19 cellular contexts compared by ENCODE assay signal in genomic region chr5:137665678-137666077, GRCh38.
DNase-seq lines count a peak whose midpoint lies in the region; ATAC-seq and TF ChIP-seq lines count a peak whose summit lies in the region.
"Had no signal": no experiment of that assay in that cellular context is flagged by ENCODE, and none has a peak within 500 bp of the region (broad histone marks: within the 10 kb centered on the region; RNA-seq: fewer than 3 reads in every experiment).

No MANE protein-coding gene starts in this region.

- intact Hi-C loops in activated naive CD4-positive, alpha-beta T cell treated with anti-CD3 and anti-CD28 coated beads for 36 hours (cut with micrococcal nuclease) = loop anchor here (1.0 to 10.0 kb wide), 2 partner anchors 72 to 469 kb away; partner anchors contain the start of gene NME5
- intact Hi-C loops in sciatic nerve (cut with DNase I) = no loop called here

- no peak overlapping the region for H3K4me3 Mint-ChIP-seq in activated naive CD4-positive, alpha-beta T cell treated with anti-CD3 and anti-CD28 coated beads for 36 hours
- no peak overlapping the region for H3K4me3 Mint-ChIP-seq in central memory CD8-positive, alpha-beta T cell
- H3K4me3 Mint-ChIP-seq in stimulated activated memory B cell treated with anti-CD40 and anti-IgM and Interleukin-4, amounts not matched to agents 10 μg/mL and 1 μg/mL and 100 μg/mL, for 72 hours = no peak overlapping the region
- H3K4me3 Mint-ChIP-seq: activated CD4-positive, alpha-beta memory T cell treated with anti-CD3 and anti-CD28 coated beads for 36 hours; activated T-helper 1 cell treated with anti-CD3 and anti-CD28 coated beads, Interleukin-12 subunit alpha, Interleukin-12 subunit beta, Interleukin-2, Interleukin-4 antibody, amounts not matched to agents 30 ng/mL and 10 ng/mL and 1 ng/mL, durations not matched to agents 14 hours and 24 hours and 36 hours; endodermal cell had no signal

- H3K27me3 ChIP-seq in MG63 = peaks cover 5% of the 10 kb centered on the region; the same call in 1 of the 2 replicates
- H3K27me3 ChIP-seq: BLaER1 treated with 17β-estradiol and CSF1 and Interleukin-3, amounts not matched to agents 10 nM and 100 nM had no signal

- peak overlapping the region; percentile 25 for H3K27ac Mint-ChIP-seq in activated naive CD4-positive, alpha-beta T cell treated with anti-CD3 and anti-CD28 coated beads for 36 hours
- H3K27ac Mint-ChIP-seq in activated naive CD4-positive, alpha-beta T cell treated with anti-CD3 and anti-CD28 coated beads, Interleukin-2, amount 50 U/mL, for 72 hours = peak overlapping the region in 1 of 2 donors; percentile 70
- peak overlapping the region; percentile 65 for H3K27ac Mint-ChIP-seq in central memory CD8-positive, alpha-beta T cell (ENCODE audit: low read depth)
- peak overlapping the region; percentile 79 for H3K27ac Mint-ChIP-seq in stimulated activated memory B cell treated with anti-CD40 and anti-IgM and Interleukin-4, amounts not matched to agents 10 μg/mL and 1 μg/mL and 100 μg/mL, for 72 hours
- H3K27ac Mint-ChIP-seq: endodermal cell had no signal

- H3K9me3 Mint-ChIP-seq in activated naive CD4-positive, alpha-beta T cell treated with anti-CD3 and anti-CD28 coated beads for 36 hours = no peaks in the 10 kb centered on the region
- H3K9me3 Mint-ChIP-seq in activated naive CD4-positive, alpha-beta T cell treated with anti-CD3 and anti-CD28 coated beads, Interleukin-2, amount 50 U/mL, for 72 hours = no peaks in the 10 kb centered on the region
- H3K9me3 Mint-ChIP-seq in central memory CD8-positive, alpha-beta T cell = no peaks in the 10 kb centered on the region
- no peaks in the 10 kb centered on the region for H3K9me3 Mint-ChIP-seq in stimulated activated memory B cell treated with anti-CD40 and anti-IgM and Interleukin-4, amounts not matched to agents 10 μg/mL and 1 μg/mL and 100 μg/mL, for 72 hours
- H3K9me3 Mint-ChIP-seq: activated CD4-positive, alpha-beta memory T cell treated with anti-CD3 and anti-CD28 coated beads for 36 hours; activated T-helper 1 cell treated with anti-CD3 and anti-CD28 coated beads, Interleukin-12 subunit alpha, Interleukin-12 subunit beta, Interleukin-2, Interleukin-4 antibody, amounts not matched to agents 30 ng/mL and 10 ng/mL and 1 ng/mL, durations not matched to agents 14 hours and 24 hours and 36 hours; endodermal cell had no signal

- TF ChIP-seq CTCF in HEK293 (tag by site-specific recombination; IDR thresholded peaks at IDR 0.05) = no peak

- 0 out of 2 replicates have a peak, but pooled peaks cover 2% of the 10 kb centered on the region for H3K4me1 ChIP-seq in HEK293 (ENCODE audit: control insufficient read depth, insufficient read depth, low read length)
- H3K4me1 ChIP-seq: BLaER1 treated with 17β-estradiol and CSF1 and Interleukin-3, amounts not matched to agents 10 nM and 100 nM had no signal

- H3K36me3 ChIP-seq in HEK293 (ENCODE audit: control insufficient read depth in 2 of 2, insufficient read depth in 1 of 2, low read length in 2 of 2) (no peaks in the 10 kb centered on the region), MG63 (no peaks in the 10 kb centered on the region)
- H3K36me3 ChIP-seq: BLaER1 treated with 17β-estradiol and CSF1 and Interleukin-3, amounts not matched to agents 10 nM and 100 nM; lower lobe of right lung had no signal

- H3K9me3 ChIP-seq in HEK293 (ENCODE audit: control insufficient read depth, insufficient read depth, low read depth, low read length) = no peaks in the 10 kb centered on the region
- H3K9me3 ChIP-seq in MG63 = no peaks in the 10 kb centered on the region
- H3K9me3 ChIP-seq: BLaER1 treated with 17β-estradiol and CSF1 and Interleukin-3, amounts not matched to agents 10 nM and 100 nM; lower lobe of right lung had no signal

- H3K36me3 Mint-ChIP-seq in activated naive CD4-positive, alpha-beta T cell treated with anti-CD3 and anti-CD28 coated beads for 36 hours (ENCODE audit: low read depth) = no peaks in the 10 kb centered on the region
- H3K36me3 Mint-ChIP-seq in activated naive CD4-positive, alpha-beta T cell treated with anti-CD3 and anti-CD28 coated beads, Interleukin-2, amount 50 U/mL, for 72 hours = peaks cover 0 to 6% of the 10 kb centered on the region in 2 donors
- H3K36me3 Mint-ChIP-seq in central memory CD8-positive, alpha-beta T cell (ENCODE audit: insufficient read depth) = peaks cover 3% of the 10 kb centered on the region
- no peaks in the 10 kb centered on the region for H3K36me3 Mint-ChIP-seq in stimulated activated memory B cell treated with anti-CD40 and anti-IgM and Interleukin-4, amounts not matched to agents 10 μg/mL and 1 μg/mL and 100 μg/mL, for 72 hours
- H3K36me3 Mint-ChIP-seq: activated CD4-positive, alpha-beta memory T cell treated with anti-CD3 and anti-CD28 coated beads for 36 hours had no signal

- no peaks in the 10 kb centered on the region for H3K27me3 Mint-ChIP-seq in activated naive CD4-positive, alpha-beta T cell treated with anti-CD3 and anti-CD28 coated beads for 36 hours (ENCODE audit: low read depth)
- no peaks in the 10 kb centered on the region for H3K27me3 Mint-ChIP-seq in central memory CD8-positive, alpha-beta T cell
- H3K27me3 Mint-ChIP-seq in stimulated activated memory B cell treated with anti-CD40 and anti-IgM and Interleukin-4, amounts not matched to agents 10 μg/mL and 1 μg/mL and 100 μg/mL, for 72 hours = no peaks in the 10 kb centered on the region
- H3K27me3 Mint-ChIP-seq: activated CD4-positive, alpha-beta memory T cell treated with anti-CD3 and anti-CD28 coated beads for 36 hours had no signal

- H3K4me3 ChIP-seq in HEK293 (ENCODE audit: low read depth, low read length) = no peak overlapping the region
- H3K4me3 ChIP-seq in MG63 = no peak overlapping the region
- H3K4me3 ChIP-seq: BLaER1 treated with 17β-estradiol and CSF1 and Interleukin-3, amounts not matched to agents 10 nM and 100 nM; lower lobe of right lung had no signal

- POLR2A ChIA-PET in HEK293 (lab: Yijun Ruan, JAX) = interaction anchor here (1.4 kb wide), 1 partner anchor 77 kb away, joined by 7 read pairs; no protein-coding TSS in a partner anchor

- no peak overlapping the region for H3K27ac ChIP-seq in HEK293 (ENCODE audit: extremely low read depth, low read depth, low read length)
- H3K27ac ChIP-seq: BLaER1 treated with 17β-estradiol and CSF1 and Interleukin-3, amounts not matched to agents 10 nM and 100 nM; lower lobe of right lung; VCaP had no signal

- no peak for ATAC-seq in activated naive CD4-positive, alpha-beta T cell treated with anti-CD3 and anti-CD28 coated beads, Interleukin-2, amount 50 U/mL, for 72 hours
- ATAC-seq in central memory CD8-positive, alpha-beta T cell (replicated peaks; ENCODE audit: extremely low read depth, poor library complexity, severe bottlenecking) = no peak
- no peak for ATAC-seq in stimulated activated memory B cell treated with anti-CD40 and anti-IgM and Interleukin-4, amounts not matched to agents 10 μg/mL and 1 μg/mL and 100 μg/mL, for 72 hours
- ATAC-seq in sciatic nerve = no peak

- CTCF ChIA-PET in activated naive CD4-positive, alpha-beta T cell treated with anti-CD3 and anti-CD28 coated beads for 36 hours (lab: Charles Lee) = interaction anchor here (1.0 to 6.9 kb wide), 5 partner anchors 30 to 371 kb away, joined by 3 to 69 read pairs (median 16); partner anchors contain the start of gene KLHL3
- CTCF ChIA-PET in HEK293 (lab: Yijun Ruan, JAX) = interaction anchor here (0.5 to 1.4 kb wide), 4 partner anchors 77 to 398 kb away, joined by 3 to 8 read pairs (median 6); no protein-coding TSS in a partner anchor

- DNase-seq in activated naive CD4-positive, alpha-beta T cell treated with anti-CD3 and anti-CD28 coated beads for 36 hours = no peak
- DNase-seq in activated naive CD4-positive, alpha-beta T cell treated with anti-CD3 and anti-CD28 coated beads, Interleukin-2, amount 50 U/mL, for 72 hours (ENCODE audit: low spot score in 2 of 2) = no peak
- no peak for DNase-seq in central memory CD8-positive, alpha-beta T cell (ENCODE audit: low spot score in 2 of 2)
- DNase-seq in MG63 (no peak), sciatic nerve (ENCODE audit: low spot score) (no peak), NCI-H345 treated with DMSO at 0.1 percent for 48 hours (lab: John Stamatoyannopoulos, UW; ENCODE audit: unreplicated experiment) (no peak)
- DNase-seq: anterior cingulate cortex, DMS153, endodermal cell, GF-D8, lower lobe of right lung, NCI-H1105 treated with DMSO at 0.1 percent for 48 hours, SHP77 treated with DMSO at 0.1 percent for 48 hours had no signal

- peaks cover 26% of the 10 kb centered on the region for H3K4me1 Mint-ChIP-seq in activated naive CD4-positive, alpha-beta T cell treated with anti-CD3 and anti-CD28 coated beads for 36 hours (ENCODE audit: low read depth)
- H3K4me1 Mint-ChIP-seq in central memory CD8-positive, alpha-beta T cell = peaks cover 16% of the 10 kb centered on the region
- peaks cover 14% of the 10 kb centered on the region for H3K4me1 Mint-ChIP-seq in stimulated activated memory B cell treated with anti-CD40 and anti-IgM and Interleukin-4, amounts not matched to agents 10 μg/mL and 1 μg/mL and 100 μg/mL, for 72 hours

TF ChIP-seq in HEK293, 187 proteins besides CTCF, POLR2A, EP300 and RAD21 (continues in another document):
- TF ChIP-seq ZBTB1 (tag by site-specific recombination; IDR thresholded peaks at IDR 0.05) (no peak), SP3 (tag by site-specific recombination; IDR thresholded peaks at IDR 0.05) (no peak), PBX3 (CRISPR knock-in tag; IDR thresholded peaks at IDR 0.05) (no peak), ZNF138 (tag by site-specific recombination; IDR thresholded peaks at IDR 0.05; ENCODE audit: borderline replicate concordance) (no peak), ZNF391 (tag by site-specific recombination; IDR thresholded peaks at IDR 0.05; ENCODE audit: borderline replicate concordance, low read depth) (no peak), ZNF132 (tag by site-specific recombination; IDR thresholded peaks at IDR 0.05; ENCODE audit: borderline replicate concordance) (no peak)
